28 cellular contexts compared by ENCODE assay signal in the genomic region with DNA sequence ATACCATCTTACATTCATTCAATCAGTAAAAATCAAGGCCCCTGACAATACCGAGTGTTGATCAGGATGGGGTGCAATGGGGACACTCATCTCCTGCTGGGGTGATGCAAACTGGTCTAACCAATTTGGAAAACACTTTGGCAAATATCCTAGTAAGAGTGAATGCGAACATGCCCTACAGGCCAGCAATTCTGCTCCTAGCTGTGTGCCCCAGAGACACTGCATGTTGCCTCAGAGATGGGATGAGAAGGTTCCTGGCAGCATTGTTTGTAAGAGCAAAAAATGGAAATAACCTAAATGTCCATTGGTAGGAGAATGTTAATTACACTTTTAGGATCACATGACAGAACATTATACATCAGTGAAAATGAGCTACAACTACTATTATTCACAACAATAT. TPM values are rescaled to one million over a fixed set of nuclear protein-coding genes. Genes with fewer than 3 reads are reported as not detected.
"Had no signal": no experiment of that assay in that cellular context is flagged by ENCODE, and none has a peak within 500 bp of the region (broad histone marks: within the 10 kb centered on the region; RNA-seq: fewer than 3 reads in every experiment).

No MANE protein-coding gene starts in this region.

- H3K27ac ChIP-seq: body of pancreas, SJCRH30, WERI-Rb-1 had no signal

- H3K27ac Mint-ChIP-seq: activated CD4-positive, alpha-beta T cell treated with anti-CD3 and anti-CD28 coated beads, Interleukin-2, amount 10 ng/mL, durations not matched to agents 24 days and 14 days; activated CD8-positive, alpha-beta T cell treated with anti-CD3 and anti-CD28 coated beads, Interleukin-2, amount 10 ng/mL, durations not matched to agents 7 days and 5 days; activated naive CD4-positive, alpha-beta T cell treated with anti-CD3 and anti-CD28 coated beads, Interleukin-2, amount 50 U/mL, for 24 hours; activated naive CD8-positive, alpha-beta T cell treated with anti-CD3 and anti-CD28 coated beads, Interleukin-2, amount 10 ng/mL, durations not matched to agents 7 days and 5 days; activated T-cell treated with anti-CD3 and anti-CD28 coated beads, Interleukin-2, amount 50 U/mL, for 24 hours; activated T-helper 2 cell treated with anti-CD3 and anti-CD28 coated beads, Interferon-gamma antibody, Interleukin-2, Interleukin-4, amounts not matched to agents 10 μg/mL and 5 μg/mL and 100 μg/mL, durations not matched to agents 14 hours and 24 hours and 36 hours had no signal

- H3K27me3 ChIP-seq: body of pancreas had no signal

- H3K4me1 ChIP-seq: SJCRH30 had no signal

- H3K36me3 ChIP-seq: SJCRH30, WERI-Rb-1 had no signal

- ATAC-seq: activated CD8-positive, alpha-beta T cell treated with anti-CD3 and anti-CD28 coated beads, Interleukin-2, amount 10 ng/mL, durations not matched to agents 7 days and 5 days; body of pancreas; Panc1 had no signal

- H3K9me3 Mint-ChIP-seq: activated CD4-positive, alpha-beta T cell treated with anti-CD3 and anti-CD28 coated beads, Interleukin-2, amount 10 ng/mL, durations not matched to agents 24 days and 14 days; activated naive CD4-positive, alpha-beta T cell treated with anti-CD3 and anti-CD28 coated beads, Interleukin-2, amount 50 U/mL, for 24 hours; activated naive CD8-positive, alpha-beta T cell treated with anti-CD3 and anti-CD28 coated beads, Interleukin-2, amount 10 ng/mL, durations not matched to agents 7 days and 5 days; activated T-cell treated with anti-CD3 and anti-CD28 coated beads, Interleukin-2, amount 50 U/mL, for 24 hours; activated T-helper 2 cell treated with anti-CD3 and anti-CD28 coated beads, Interferon-gamma antibody, Interleukin-2, Interleukin-4, amounts not matched to agents 10 μg/mL and 5 μg/mL and 100 μg/mL, durations not matched to agents 14 hours and 24 hours and 36 hours had no signal

- DNase-seq: activated CD4-positive, alpha-beta T cell treated with anti-CD3 and anti-CD28 coated beads, Interleukin-2, amount 10 ng/mL, durations not matched to agents 24 days and 14 days; activated CD4-positive, alpha-beta T cell treated with anti-CD3 and anti-CD28 coated beads, Interleukin-2, amount 50 U/mL, for 48 hours; activated CD8-positive, alpha-beta T cell treated with anti-CD3 and anti-CD28 coated beads, Interleukin-2, amount 10 ng/mL, durations not matched to agents 7 days and 5 days; activated gamma-delta T cell; activated naive CD4-positive, alpha-beta T cell treated with Interleukin-2 at 50 U/mL for 16 hours; activated naive CD8-positive, alpha-beta T cell treated with anti-CD3 and anti-CD28 coated beads, Interleukin-2, amount 10 ng/mL, durations not matched to agents 7 days and 5 days; activated T-cell treated with anti-CD3 and anti-CD28 coated beads, Interleukin-2, amount 50 U/mL, for 24 hours; amygdala; body of pancreas; central memory CD4-positive, alpha-beta T cell; NCI-H1105; NCI-H1417 treated with DMSO at 0.1 percent for 48 hours; NCI-H187 treated with DMSO at 0.1 percent for 48 hours; NCI-H226; NCI-H446 treated with DMSO at 0.1 percent for 48 hours; NCI-H524; SHP77; SJCRH30; T1000; WERI-Rb-1 had no signal

- H3K4me1 Mint-ChIP-seq: activated CD4-positive, alpha-beta T cell treated with anti-CD3 and anti-CD28 coated beads, Interleukin-2, amount 10 ng/mL, durations not matched to agents 24 days and 14 days; activated naive CD4-positive, alpha-beta T cell treated with anti-CD3 and anti-CD28 coated beads, Interleukin-2, amount 50 U/mL, for 24 hours; activated naive CD8-positive, alpha-beta T cell treated with anti-CD3 and anti-CD28 coated beads, Interleukin-2, amount 10 ng/mL, durations not matched to agents 7 days and 5 days had no signal

- H3K4me3 Mint-ChIP-seq: activated CD4-positive, alpha-beta T cell treated with anti-CD3 and anti-CD28 coated beads, Interleukin-2, amount 10 ng/mL, durations not matched to agents 24 days and 14 days; activated CD8-positive, alpha-beta T cell treated with anti-CD3 and anti-CD28 coated beads, Interleukin-2, amount 10 ng/mL, durations not matched to agents 7 days and 5 days; activated naive CD4-positive, alpha-beta T cell treated with anti-CD3 and anti-CD28 coated beads, Interleukin-2, amount 50 U/mL, for 24 hours; activated naive CD8-positive, alpha-beta T cell treated with anti-CD3 and anti-CD28 coated beads, Interleukin-2, amount 10 ng/mL, durations not matched to agents 7 days and 5 days; activated T-cell treated with anti-CD3 and anti-CD28 coated beads, Interleukin-2, amount 50 U/mL, for 24 hours had no signal

- H3K36me3 Mint-ChIP-seq: activated naive CD4-positive, alpha-beta T cell treated with anti-CD3 and anti-CD28 coated beads, Interleukin-2, amount 50 U/mL, for 24 hours; activated naive CD8-positive, alpha-beta T cell treated with anti-CD3 and anti-CD28 coated beads, Interleukin-2, amount 10 ng/mL, durations not matched to agents 7 days and 5 days had no signal

- H3K4me3 ChIP-seq: body of pancreas, SJCRH30, SK-N-MC had no signal

- H3K9me3 ChIP-seq: body of pancreas, SJCRH30 had no signal

RNA-seq across cellular contexts. Expression of gene LINGO1, which starts 4.7 kb away (rescaled TPM):
- total RNA-seq: activated CD4-positive, alpha-beta T cell treated with anti-CD3 and anti-CD28 coated beads, Interleukin-2, amount 10 ng/mL, durations not matched to agents 24 days and 14 days; activated CD8-positive, alpha-beta T cell treated with anti-CD3 and anti-CD28 coated beads, Interleukin-2, amount 10 ng/mL, durations not matched to agents 7 days and 5 days; activated naive CD8-positive, alpha-beta T cell treated with anti-CD3 and anti-CD28 coated beads, Interleukin-2, amount 10 ng/mL, durations not matched to agents 7 days and 5 days; activated T-helper 2 cell treated with anti-CD3 and anti-CD28 coated beads, Interferon-gamma antibody, Interleukin-2, Interleukin-4, amounts not matched to agents 10 μg/mL and 5 μg/mL and 100 μg/mL, durations not matched to agents 14 hours and 24 hours and 36 hours; M059J; RPMI7951; T-helper 1 cell treated with Interleukin-12 subunit alpha and Interleukin-12 subunit beta and Interleukin-4 antibody, amounts not matched to agents 30 ng/mL and 1 ng/mL, for 36 hours; T-helper 2 cell treated with Interferon-gamma antibody and Interleukin-4, amounts not matched to agents 100 ng/mL and 5 ng/mL, for 36 hours had no signal
